12 cellular contexts compared by ENCODE assay signal in the genomic region with DNA sequence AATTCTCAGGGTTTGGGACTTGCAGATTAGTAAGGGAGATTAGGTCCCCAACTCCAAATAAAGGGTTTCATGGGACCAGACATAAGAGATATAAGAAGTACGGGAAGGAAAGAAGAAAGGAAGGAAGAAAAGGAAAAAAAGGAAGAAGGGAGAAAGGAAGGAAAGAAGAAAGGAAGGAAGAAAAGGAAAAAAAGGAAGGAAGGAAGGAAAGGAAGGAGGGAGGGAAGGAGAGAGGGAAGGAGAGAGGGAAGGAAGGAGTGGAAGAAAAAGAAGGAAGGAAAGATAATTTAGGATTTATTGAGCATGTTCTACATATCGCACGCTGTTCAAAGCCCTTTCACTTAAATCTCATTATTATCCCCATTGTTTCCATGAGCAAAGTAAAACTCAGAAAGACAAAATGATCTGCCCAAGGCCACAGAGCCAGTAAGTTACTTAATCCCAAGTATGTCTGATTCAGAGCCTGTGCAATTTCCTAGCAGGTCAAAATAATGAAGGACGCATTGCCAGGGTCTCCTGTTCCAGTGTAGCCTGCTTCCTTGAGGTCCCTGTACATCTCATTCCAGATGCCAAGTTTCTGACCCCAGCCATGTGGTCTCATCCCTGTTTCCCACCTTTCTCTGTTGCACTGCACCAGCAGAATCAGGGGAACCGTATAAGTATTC. TPM values are rescaled to one million over a fixed set of nuclear protein-coding genes. Genes with fewer than 3 reads are reported as not detected.
A peak's percentile ranks its signal among the peaks of the same experiment; 100 is the strongest.
DNase-seq lines count a peak whose midpoint lies in the region; ATAC-seq and TF ChIP-seq lines count a peak whose summit lies in the region.
"Had no signal": no experiment of that assay in that cellular context is flagged by ENCODE, and none has a peak within 500 bp of the region (broad histone marks: within the 10 kb centered on the region; RNA-seq: fewer than 3 reads in every experiment).

No MANE protein-coding gene starts in this region.

- no peaks in the 10 kb centered on the region for H3K9me3 ChIP-seq in left ventricle myocardium inferior (replicated peaks)
- H3K9me3 ChIP-seq in aorta (ENCODE audit: control insufficient read depth, low read length), result no peaks in the 10 kb centered on the region

- no peak overlapping the region for H3K4me3 Mint-ChIP-seq in brain
- H3K4me3 Mint-ChIP-seq in natural killer cell treated with Interleukin-12 subunit alpha and Interleukin-12 subunit beta and Interleukin-15 and Interleukin-18, amount 100 ng/mL, for 72 hours, result peak overlapping the region; percentile 69

- no peaks in the 10 kb centered on the region for H3K36me3 Mint-ChIP-seq in brain
- H3K36me3 Mint-ChIP-seq in natural killer cell treated with Interleukin-12 subunit alpha and Interleukin-12 subunit beta and Interleukin-15 and Interleukin-18, amount 100 ng/mL, for 72 hours, result no peaks in the 10 kb centered on the region

- H3K4me1 ChIP-seq in left ventricle myocardium inferior (peaks cover 94% of the 10 kb centered on the region), aorta (ENCODE audit: control insufficient read depth in 1 of 2, insufficient read depth in 2 of 2, low read length in 2 of 2) (peaks cover 10 to 11% of the 10 kb centered on the region in 2 donors)

- 92 to 95% methylated on average over 5 of the region's 5 CpGs for WGBS in aorta, 2 donors

- H3K36me3 ChIP-seq in left ventricle myocardium inferior (no peaks in the 10 kb centered on the region), aorta (ENCODE audit: control insufficient read depth in 1 of 2, insufficient read depth in 2 of 2, low read length in 1 of 2) (no peaks in the 10 kb centered on the region)

- no peak for DNase-seq in left ventricle myocardium inferior
- no peak for DNase-seq in left cardiac atrium
- no peak for DNase-seq in natural killer cell treated with Interleukin-12 subunit alpha and Interleukin-12 subunit beta and Interleukin-15 and Interleukin-18, amount 100 ng/mL, for 72 hours (ENCODE audit: low spot score)
- peak in 1 of 2 donors; percentile 11 for DNase-seq in aorta
- DNase-seq in ureter (ENCODE audit: low spot score), result no peak
- DNase-seq in NOMO-1 (lab: John Stamatoyannopoulos, UW; ENCODE audit: unreplicated experiment in 2 of 2), result no peak
- DNase-seq in NCI-H1436 (lab: John Stamatoyannopoulos, UW), result no peak
- DNase-seq: NCI-H187 treated with DMSO at 0.1 percent for 48 hours, small intestine had no signal

- H3K27me3 Mint-ChIP-seq in brain, result peaks cover 11% of the 10 kb centered on the region
- H3K27me3 Mint-ChIP-seq in natural killer cell treated with Interleukin-12 subunit alpha and Interleukin-12 subunit beta and Interleukin-15 and Interleukin-18, amount 100 ng/mL, for 72 hours, result no peaks in the 10 kb centered on the region

- H3K9me3 Mint-ChIP-seq in brain, result no peaks in the 10 kb centered on the region
- H3K9me3 Mint-ChIP-seq in natural killer cell treated with Interleukin-12 subunit alpha and Interleukin-12 subunit beta and Interleukin-15 and Interleukin-18, amount 100 ng/mL, for 72 hours, result no peaks in the 10 kb centered on the region

- intact Hi-C loops in left ventricle myocardium inferior (cut with micrococcal nuclease) (no loop called here), left cardiac atrium (cut with DNase I) (no loop called here), aorta (cut with DNase I) (no loop called here)

- H3K27ac ChIP-seq in left ventricle myocardium inferior (replicated peaks), result peak overlapping the region; percentile 99
- peak overlapping the region; percentile 80 to 86 for H3K27ac ChIP-seq in aorta (ENCODE audit: low read depth in 1 of 2, low read length in 2 of 2)
- H3K27ac ChIP-seq: C4-2B had no signal

- no peak overlapping the region for H3K4me3 ChIP-seq in left ventricle myocardium inferior
- no peak overlapping the region for H3K4me3 ChIP-seq in aorta (ENCODE audit: low read length in 2 of 2)
- H3K4me3 ChIP-seq: lung had no signal

- ATAC-seq in left cardiac atrium (no peak), aorta (ENCODE audit: low FRiP score) (no peak)
- no peak for ATAC-seq in natural killer cell treated with Interleukin-12 subunit alpha and Interleukin-12 subunit beta and Interleukin-15 and Interleukin-18, amount 100 ng/mL, for 72 hours

- H3K27me3 ChIP-seq in left ventricle myocardium inferior (ENCODE audit: low read depth) (no peaks in the 10 kb centered on the region), aorta (ENCODE audit: control insufficient read depth in 1 of 2, insufficient read depth in 2 of 2, low read length in 1 of 2) (no peaks in the 10 kb centered on the region)

- no peak for TF ChIP-seq CTCF in left ventricle myocardium inferior (IDR thresholded peaks at IDR 0.05; ENCODE audit: borderline replicate concordance)
- TF ChIP-seq CTCF in brain (conservative IDR thresholded peaks at IDR 0.05), result no peak

- H3K4me1 Mint-ChIP-seq in brain, result peaks cover 41% of the 10 kb centered on the region
- peaks cover 46 to 52% of the 10 kb centered on the region in 2 donors for H3K4me1 Mint-ChIP-seq in natural killer cell treated with Interleukin-12 subunit alpha and Interleukin-12 subunit beta and Interleukin-15 and Interleukin-18, amount 100 ng/mL, for 72 hours (ENCODE audit: low read depth in 2 of 2)

- H3K27ac Mint-ChIP-seq in brain, result peak overlapping the region in 3 of 5 experiments; percentile 35 to 99 (median 98)
- peak overlapping the region; percentile 86 to 89 for H3K27ac Mint-ChIP-seq in natural killer cell treated with Interleukin-12 subunit alpha and Interleukin-12 subunit beta and Interleukin-15 and Interleukin-18, amount 100 ng/mL, for 72 hours

RNA-seq across cellular contexts. Expression of gene HDAC7, which starts 3.9 kb away (rescaled TPM):
- total RNA-seq in left ventricle myocardium inferior, result 47.1 TPM
- 10 to 100 TPM; 41.6 to 58.0 TPM for total RNA-seq in left cardiac atrium
- 8.2 TPM for polyA plus RNA-seq in brain (ENCODE audit: insufficient read depth, low read depth, low replicate concordance)
- 100 to 1,000 TPM; 127 to 176 TPM for total RNA-seq in natural killer cell treated with Interleukin-12 subunit alpha and Interleukin-12 subunit beta and Interleukin-15 and Interleukin-18, amount 100 ng/mL, for 72 hours
- 100 to 1,000 TPM; 144 to 192 TPM for total RNA-seq in aorta
- polyA plus RNA-seq in aorta, result 10 to 100 TPM; 17.0 to 93.4 TPM
- total RNA-seq in ureter, result 144 TPM

RNA-seq across cellular contexts. Expression of gene SLC48A1, which starts 50.5 kb away (rescaled TPM):
- total RNA-seq in left ventricle myocardium inferior, result 25.3 TPM
- total RNA-seq in left cardiac atrium, result 10 to 100 TPM; 22.1 to 28.9 TPM
- polyA plus RNA-seq in brain (ENCODE audit: insufficient read depth, low read depth, low replicate concordance), result 77.4 TPM
- 1 to 10 TPM; 5.1 to 9.8 TPM for total RNA-seq in natural killer cell treated with Interleukin-12 subunit alpha and Interleukin-12 subunit beta and Interleukin-15 and Interleukin-18, amount 100 ng/mL, for 72 hours
- 10 to 100 TPM; 35.7 to 51.3 TPM for total RNA-seq in aorta
- 10 to 100 TPM; 19.7 to 33.6 TPM for polyA plus RNA-seq in aorta
- total RNA-seq in ureter, result 41.3 TPM
